24 cellular contexts compared by ENCODE assay signal in the genomic region with DNA sequence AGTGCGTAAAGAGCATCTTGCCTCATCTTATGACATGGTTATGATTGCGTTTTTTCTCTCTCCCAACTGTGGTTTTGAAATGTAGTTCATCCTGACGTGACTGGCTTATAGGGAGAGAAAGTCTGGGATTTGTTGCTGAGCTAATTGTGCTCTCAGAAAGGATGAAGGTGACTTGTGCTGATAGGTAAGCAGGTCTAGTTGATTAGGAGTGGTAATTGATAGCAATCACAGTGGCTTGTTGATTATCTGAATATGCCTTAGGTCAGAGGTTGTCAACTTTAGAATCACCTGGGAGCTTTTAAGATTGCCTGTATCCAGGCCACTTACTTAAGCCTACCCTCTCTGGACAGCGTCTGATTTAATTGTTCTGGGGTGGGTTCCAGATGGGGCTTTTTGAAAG.
"Had no signal": no experiment of that assay in that cellular context is flagged by ENCODE, and none has a peak within 500 bp of the region (broad histone marks: within the 10 kb centered on the region; RNA-seq: fewer than 3 reads in every experiment).

No MANE protein-coding gene starts in this region.

- H3K4me1 ChIP-seq: left lung, right lobe of liver, upper lobe of right lung, uterus had no signal

- H3K9me3 ChIP-seq: esophagus squamous epithelium, heart right ventricle, left lung, right lobe of liver, suprapubic skin, transverse colon, upper lobe of right lung, uterus had no signal

- H3K27ac Mint-ChIP-seq: progenitor cell of endocrine pancreas had no signal

- H3K27me3 Mint-ChIP-seq: stimulated activated naive CD8-positive, alpha-beta T cell treated with anti-CD3 and anti-CD28 coated beads, Interleukin-15, amount 100 ng/mL, for 72 hours had no signal

- DNase-seq: effector CD8-positive, alpha-beta T cell; esophagus squamous epithelium; foreskin melanocyte; glutamatergic neuron; heart right ventricle; hippocampal formation; left cardiac atrium; left lung; mesenchymal stem cell; natural killer cell; right lobe of liver; stimulated activated CD4-positive, alpha-beta T cell treated with anti-CD3 and anti-CD28 coated beads, Interleukin-12 subunit alpha, Interleukin-12 subunit beta, amount 100 ng/mL, for 4 hours; stimulated activated CD4-positive, alpha-beta T cell treated with anti-CD3 and anti-CD28 coated beads, Interleukin-1b, Interleukin-23, amount 100 ng/mL, for 48 hours; stimulated activated CD4-positive, alpha-beta T cell treated with anti-CD3 and anti-CD28 coated beads, Interleukin-4, amount 100 ng/mL, for 1 hour; stimulated activated CD8-positive, alpha-beta memory T cell treated with anti-CD3 and anti-CD28 coated beads, Interleukin-4, amount 100 ng/mL, for 48 hours; stimulated activated naive CD4-positive, alpha-beta T cell; stimulated activated naive CD8-positive, alpha-beta T cell treated with anti-CD3 and anti-CD28 coated beads, Interleukin-15, amount 100 ng/mL, for 72 hours; transverse colon; upper lobe of right lung; uterus had no signal

- H3K4me3 ChIP-seq: esophagus squamous epithelium, heart right ventricle, left lung, right lobe of liver, smooth muscle cell, suprapubic skin, transverse colon, upper lobe of right lung, uterus had no signal

- H3K27me3 ChIP-seq: esophagus squamous epithelium, heart right ventricle, left lung, right lobe of liver, suprapubic skin, transverse colon, upper lobe of right lung, uterus had no signal

- H3K9me3 Mint-ChIP-seq: natural killer cell; stimulated activated naive CD8-positive, alpha-beta T cell treated with anti-CD3 and anti-CD28 coated beads, Interleukin-15, amount 100 ng/mL, for 72 hours had no signal

- H3K36me3 ChIP-seq: left lung, right lobe of liver, suprapubic skin, transverse colon, upper lobe of right lung, uterus had no signal

- H3K36me3 Mint-ChIP-seq: natural killer cell had no signal

- H3K4me3 Mint-ChIP-seq: natural killer cell; stimulated activated naive CD8-positive, alpha-beta T cell treated with anti-CD3 and anti-CD28 coated beads, Interleukin-15, amount 100 ng/mL, for 72 hours had no signal

- H3K27ac ChIP-seq: esophagus squamous epithelium, heart right ventricle, left lung, parathyroid adenoma, right lobe of liver, suprapubic skin, transverse colon, upper lobe of right lung, uterus had no signal
